ENCODE assay signal across 13 cellular contexts in the genomic region with DNA sequence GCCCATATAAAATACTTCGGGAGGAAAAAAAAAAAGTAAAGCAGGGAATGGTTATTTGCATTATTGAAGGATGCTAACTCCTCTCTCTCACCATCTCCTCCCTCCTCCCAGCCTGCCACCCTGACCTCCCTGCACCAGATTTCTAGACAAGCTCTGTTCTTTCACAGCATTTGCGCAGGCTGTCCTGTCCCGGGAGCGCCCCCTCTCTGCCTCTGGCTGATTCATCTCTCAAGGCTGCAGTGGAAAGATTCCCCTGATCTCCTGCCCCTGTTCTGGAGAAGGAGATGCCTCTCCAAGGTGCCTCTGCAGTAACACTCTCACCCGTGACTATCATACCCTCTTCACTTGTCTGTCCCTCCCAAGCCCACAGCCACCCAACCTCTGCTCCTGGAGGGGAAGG. TPM values are rescaled to one million over a fixed set of nuclear protein-coding genes. Genes with fewer than 3 reads are reported as not detected.
DNase-seq lines count a peak whose midpoint lies in the region; ATAC-seq and TF ChIP-seq lines count a peak whose summit lies in the region.
"Had no signal": no experiment of that assay in that cellular context is flagged by ENCODE, and none has a peak within 500 bp of the region (broad histone marks: within the 10 kb centered on the region; RNA-seq: fewer than 3 reads in every experiment).

No MANE protein-coding gene starts in this region.

- H3K4me3 ChIP-seq in NT2/D1 (ENCODE audit: insufficient read length, low read depth) (no peak overlapping the region), testis (no peak overlapping the region), upper lobe of right lung (no peak overlapping the region)
- H3K4me3 ChIP-seq: colonic mucosa had no signal

- H3K36me3 Mint-ChIP-seq in activated CD8-positive, alpha-beta T cell treated with anti-CD3 and anti-CD28 coated beads for 36 hours (ENCODE audit: low read depth), result no peaks in the 10 kb centered on the region
- H3K36me3 Mint-ChIP-seq in activated CD8-positive, alpha-beta T cell treated with anti-CD3 and anti-CD28 coated beads, Interleukin-2, amount 10 ng/mL, durations not matched to agents 7 days and 5 days (ENCODE audit: low read depth), result no peaks in the 10 kb centered on the region
- H3K36me3 Mint-ChIP-seq: activated naive CD4-positive, alpha-beta T cell treated with anti-CD3 and anti-CD28 coated beads, Interleukin-2, amount 50 U/mL, for 24 hours had no signal

- peak; percentile 5 for DNase-seq in activated CD8-positive, alpha-beta T cell treated with anti-CD3 and anti-CD28 coated beads for 36 hours
- DNase-seq in activated CD8-positive, alpha-beta T cell treated with anti-CD3 and anti-CD28 coated beads, Interleukin-2, amount 10 ng/mL, durations not matched to agents 7 days and 5 days, result no peak
- DNase-seq in NT2/D1 (ENCODE audit: low read depth, low spot score), result peak; percentile 16
- DNase-seq in ecto neural progenitor cell (ENCODE audit: low spot score), result peak; percentile 66
- DNase-seq in testis, result peak; percentile 39
- DNase-seq in stimulated activated CD4-positive, alpha-beta T cell treated with anti-CD3 and anti-CD28 coated beads, Interleukin-1b, Interleukin-23, amount 100 ng/mL, for 48 hours, result no peak
- DNase-seq in upper lobe of right lung, result no peak
- DNase-seq in MV-4-11 (lab: John Stamatoyannopoulos, UW), result no peak
- DNase-seq: activated CD4-positive, alpha-beta T cell treated with anti-CD3 and anti-CD28 coated beads, Interleukin-2, amount 50 U/mL, for 4 hours; colonic mucosa; NCI-H187 had no signal

- H3K27ac ChIP-seq in testis (no peak overlapping the region), upper lobe of right lung (no peak overlapping the region)
- H3K27ac ChIP-seq: colonic mucosa had no signal

- WGBS in testis, 2 donors, result 72 to 78% methylated on average over 5 of the region's 5 CpGs

- H3K27ac Mint-ChIP-seq in activated CD8-positive, alpha-beta T cell treated with anti-CD3 and anti-CD28 coated beads for 36 hours, result no peak overlapping the region
- H3K27ac Mint-ChIP-seq in activated CD8-positive, alpha-beta T cell treated with anti-CD3 and anti-CD28 coated beads, Interleukin-2, amount 10 ng/mL, durations not matched to agents 7 days and 5 days, result no peak overlapping the region
- H3K27ac Mint-ChIP-seq: activated naive CD4-positive, alpha-beta T cell treated with anti-CD3 and anti-CD28 coated beads, Interleukin-2, amount 50 U/mL, for 24 hours had no signal

- H3K9me3 Mint-ChIP-seq in activated CD8-positive, alpha-beta T cell treated with anti-CD3 and anti-CD28 coated beads for 36 hours, result no peaks in the 10 kb centered on the region
- H3K9me3 Mint-ChIP-seq in activated CD8-positive, alpha-beta T cell treated with anti-CD3 and anti-CD28 coated beads, Interleukin-2, amount 10 ng/mL, durations not matched to agents 7 days and 5 days (ENCODE audit: insufficient read depth), result no peaks in the 10 kb centered on the region
- H3K9me3 Mint-ChIP-seq: activated naive CD4-positive, alpha-beta T cell treated with anti-CD3 and anti-CD28 coated beads, Interleukin-2, amount 50 U/mL, for 24 hours had no signal

- POLR2A ChIA-PET in activated CD8-positive, alpha-beta T cell treated with anti-CD3 and anti-CD28 coated beads for 36 hours (lab: Charles Lee), result no interaction called here
- POLR2A ChIA-PET in activated CD8-positive, alpha-beta T cell treated with anti-CD3 and anti-CD28 coated beads, Interleukin-2, amount 10 ng/mL, durations not matched to agents 7 days and 5 days (lab: Charles Lee), result no interaction called here

- no peak for TF ChIP-seq CTCF in activated CD8-positive, alpha-beta T cell treated with anti-CD3 and anti-CD28 coated beads for 36 hours (IDR thresholded peaks at IDR 0.05)
- TF ChIP-seq CTCF in testis (IDR thresholded peaks at IDR 0.05), result no peak
- TF ChIP-seq CTCF in upper lobe of right lung (IDR thresholded peaks at IDR 0.05), result no peak

- no peaks in the 10 kb centered on the region for H3K36me3 ChIP-seq in NT2/D1 (ENCODE audit: insufficient read depth, insufficient read length, low read length)
- H3K36me3 ChIP-seq in testis (ENCODE audit: low read depth, missing control alignments), result no peaks in the 10 kb centered on the region
- H3K36me3 ChIP-seq in upper lobe of right lung, result no peaks in the 10 kb centered on the region
- H3K36me3 ChIP-seq: colonic mucosa had no signal

- peaks cover 10% of the 10 kb centered on the region for H3K27me3 Mint-ChIP-seq in activated CD8-positive, alpha-beta T cell treated with anti-CD3 and anti-CD28 coated beads for 36 hours
- peaks cover 18% of the 10 kb centered on the region for H3K27me3 Mint-ChIP-seq in activated CD8-positive, alpha-beta T cell treated with anti-CD3 and anti-CD28 coated beads, Interleukin-2, amount 10 ng/mL, durations not matched to agents 7 days and 5 days (ENCODE audit: low read depth)

- ATAC-seq in activated CD8-positive, alpha-beta T cell treated with anti-CD3 and anti-CD28 coated beads for 36 hours, result no peak
- no peak for ATAC-seq in activated CD8-positive, alpha-beta T cell treated with anti-CD3 and anti-CD28 coated beads, Interleukin-2, amount 10 ng/mL, durations not matched to agents 7 days and 5 days
- ATAC-seq in upper lobe of right lung, result no peak

- CTCF ChIA-PET in activated CD8-positive, alpha-beta T cell treated with anti-CD3 and anti-CD28 coated beads for 36 hours (lab: Charles Lee), result interaction anchor here (1.9 kb wide), 1 partner anchor 113 kb away, joined by 6 read pairs; no protein-coding TSS in a partner anchor
- CTCF ChIA-PET in activated CD8-positive, alpha-beta T cell treated with anti-CD3 and anti-CD28 coated beads, Interleukin-2, amount 10 ng/mL, durations not matched to agents 7 days and 5 days (lab: Charles Lee), result no interaction called here

- intact Hi-C loops in activated CD8-positive, alpha-beta T cell treated with anti-CD3 and anti-CD28 coated beads for 36 hours (cut with micrococcal nuclease), result loop anchor here (10.0 kb wide), 1 partner anchor 639 kb away; no protein-coding TSS in a partner anchor
- intact Hi-C loops in testis (cut with DNase I; ENCODE audit: low total_unique reads), result no loop called here
- intact Hi-C loops in upper lobe of right lung (cut with DNase I), result no loop called here

- H3K4me3 Mint-ChIP-seq in activated CD8-positive, alpha-beta T cell treated with anti-CD3 and anti-CD28 coated beads for 36 hours, result no peak overlapping the region
- no peak overlapping the region for H3K4me3 Mint-ChIP-seq in activated CD8-positive, alpha-beta T cell treated with anti-CD3 and anti-CD28 coated beads, Interleukin-2, amount 10 ng/mL, durations not matched to agents 7 days and 5 days
- H3K4me3 Mint-ChIP-seq: activated naive CD4-positive, alpha-beta T cell treated with anti-CD3 and anti-CD28 coated beads, Interleukin-2, amount 50 U/mL, for 24 hours had no signal

- no peaks in the 10 kb centered on the region for H3K27me3 ChIP-seq in NT2/D1 (ENCODE audit: insufficient read depth, insufficient read length)
- H3K27me3 ChIP-seq in testis, result no peaks in the 10 kb centered on the region
- peaks cover 4% of the 10 kb centered on the region for H3K27me3 ChIP-seq in upper lobe of right lung
- H3K27me3 ChIP-seq: colonic mucosa had no signal

- H3K4me1 Mint-ChIP-seq in activated CD8-positive, alpha-beta T cell treated with anti-CD3 and anti-CD28 coated beads for 36 hours (ENCODE audit: low read depth), result no peaks in the 10 kb centered on the region
- no peaks in the 10 kb centered on the region for H3K4me1 Mint-ChIP-seq in activated CD8-positive, alpha-beta T cell treated with anti-CD3 and anti-CD28 coated beads, Interleukin-2, amount 10 ng/mL, durations not matched to agents 7 days and 5 days (ENCODE audit: low read depth)
- H3K4me1 Mint-ChIP-seq: activated naive CD4-positive, alpha-beta T cell treated with anti-CD3 and anti-CD28 coated beads, Interleukin-2, amount 50 U/mL, for 24 hours had no signal

- no peak for TF ChIP-seq POLR2A in testis (IDR thresholded peaks at IDR 0.05)

- H3K9me3 ChIP-seq in NT2/D1 (ENCODE audit: insufficient read depth, low read length) (no peaks in the 10 kb centered on the region), testis (no peaks in the 10 kb centered on the region), upper lobe of right lung (no peaks in the 10 kb centered on the region)
- H3K9me3 ChIP-seq: colonic mucosa had no signal

- no peaks in the 10 kb centered on the region for H3K4me1 ChIP-seq in NT2/D1 (ENCODE audit: insufficient read depth, insufficient read length)
- H3K4me1 ChIP-seq in testis, result peaks cover 11% of the 10 kb centered on the region
- no peaks in the 10 kb centered on the region for H3K4me1 ChIP-seq in upper lobe of right lung
- H3K4me1 ChIP-seq: colonic mucosa had no signal

- no peak overlapping the region for H3K9ac ChIP-seq in NT2/D1 (ENCODE audit: insufficient read length, low read depth)

RNA-seq across cellular contexts. Expression of a gene that starts 38.5 kb away (rescaled TPM):
- not detected for total RNA-seq in activated CD8-positive, alpha-beta T cell treated with anti-CD3 and anti-CD28 coated beads for 36 hours
- total RNA-seq in activated CD8-positive, alpha-beta T cell treated with anti-CD3 and anti-CD28 coated beads, Interleukin-2, amount 10 ng/mL, durations not matched to agents 7 days and 5 days, result not detected
- total RNA-seq in testis (1 to 10 TPM; 3.0 to 4.1 TPM), upper lobe of right lung (36.1 TPM)
- polyA plus RNA-seq in testis (ENCODE audit: insufficient read depth, low read depth, low replicate concordance), result 3.4 TPM
- total RNA-seq: T-helper 1 cell treated with Interleukin-12 subunit alpha and Interleukin-12 subunit beta and Interleukin-4 antibody, amounts not matched to agents 30 ng/mL and 1 ng/mL, for 36 hours had no signal

RNA-seq across cellular contexts. Expression of a gene that starts 38.9 kb away (rescaled TPM):
- total RNA-seq in activated CD8-positive, alpha-beta T cell treated with anti-CD3 and anti-CD28 coated beads for 36 hours, result not detected
- total RNA-seq in activated CD8-positive, alpha-beta T cell treated with anti-CD3 and anti-CD28 coated beads, Interleukin-2, amount 10 ng/mL, durations not matched to agents 7 days and 5 days, result not detected
- 10 to 100 TPM in 1 of 2 donors, 1 to 10 TPM in 1; 9.0 to 11.0 TPM for total RNA-seq in testis
- 3.7 TPM for polyA plus RNA-seq in testis (ENCODE audit: insufficient read depth, low read depth, low replicate concordance)
- total RNA-seq in upper lobe of right lung, result 46.4 TPM
- total RNA-seq: T-helper 1 cell treated with Interleukin-12 subunit alpha and Interleukin-12 subunit beta and Interleukin-4 antibody, amounts not matched to agents 30 ng/mL and 1 ng/mL, for 36 hours had no signal

Comparison
In these comparisons a context has a peak if more than half of its experiments do, and no peak if none do; other contexts are left out.
1. DNase-seq: peak in activated CD8-positive, alpha-beta T cell treated with anti-CD3 and anti-CD28 coated beads for 36 hours (single experiment), NT2/D1 (single experiment), ecto neural progenitor cell (single experiment) and testis (single experiment); none in activated CD8-positive, alpha-beta T cell treated with anti-CD3 and anti-CD28 coated beads, Interleukin-2, amount 10 ng/mL, durations not matched to agents 7 days and 5 days (single experiment), stimulated activated CD4-positive, alpha-beta T cell treated with anti-CD3 and anti-CD28 coated beads, Interleukin-1b, Interleukin-23, amount 100 ng/mL, for 48 hours (single experiment), upper lobe of right lung (single experiment) and MV-4-11 (single experiment).
2. RNA of a gene that starts 38.9 kb away (total RNA-seq): 46.4 TPM in upper lobe of right lung (single experiment) and 9.0 to 11.0 TPM in testis; not detected in activated CD8-positive, alpha-beta T cell treated with anti-CD3 and anti-CD28 coated beads for 36 hours and not detected in activated CD8-positive, alpha-beta T cell treated with anti-CD3 and anti-CD28 coated beads, Interleukin-2, amount 10 ng/mL, durations not matched to agents 7 days and 5 days; every median in the first group is over 4 times any median in the second.